Comparison of ENCODE assay signal across 8 cellular contexts in genomic region chr14:63204407-63205280, GRCh38. TPM values are rescaled to one million over a fixed set of nuclear protein-coding genes. Genes with fewer than 3 reads are reported as not detected.
DNase-seq lines count a peak whose midpoint lies in the region; ATAC-seq and TF ChIP-seq lines count a peak whose summit lies in the region.

Gene RHOJ, plus strand, starts transcription at chr14:63204443. Its CDS starts 427 bp downstream, at chr14:63204870.

- H3K27me3 ChIP-seq in liver (ENCODE audit: control insufficient read depth in 4 of 4, insufficient read depth in 4 of 4, low read length in 3 of 4) (no peaks in the 10 kb centered on the region), thymus (ENCODE audit: control insufficient read depth, insufficient read depth) (no peaks in the 10 kb centered on the region)

- H3K27ac ChIP-seq in liver (ENCODE audit: low read depth in 1 of 2, low read length in 2 of 2) (peak within 1 kb of the TSS; percentile 58 to 64), thymus (ENCODE audit: low read depth) (peak within 1 kb of the TSS; percentile 49)

- TF ChIP-seq CTCF in choroid plexus epithelial cell (conservative IDR thresholded peaks at IDR 0.05; ENCODE audit: low read depth, low read length): no peak
- TF ChIP-seq CTCF in liver (IDR thresholded peaks at IDR 0.05; ENCODE audit: low read depth, low read length, missing input control): no peak

- H3K36me3 Mint-ChIP-seq in activated T-cell treated with anti-CD3 and anti-CD28 coated beads, Interleukin-2, amount 50 U/mL, for 24 hours (ENCODE audit: low read depth): no peaks in the 10 kb centered on the region

- 36% methylated on average over 23 of the region's 23 CpGs for WGBS in liver
- 27% methylated on average over 23 of the region's 23 CpGs for WGBS in thymus

- H3K4me3 ChIP-seq in choroid plexus epithelial cell (ENCODE audit: low read depth, low read length): peak within 1 kb of the TSS; percentile 60
- H3K4me3 ChIP-seq in liver (ENCODE audit: low read depth in 1 of 3, low read length in 3 of 3): peak within 1 kb of the TSS in 1 of 3 donors; percentile 34
- H3K4me3 ChIP-seq in thymus (ENCODE audit: low read length): no peak within 1 kb of the TSS

- H3K9ac ChIP-seq in liver (ENCODE audit: low read depth in 1 of 2, low read length in 2 of 2): peak within 1 kb of the TSS in 1 of 2 donors; percentile 25

- H3K9me3 Mint-ChIP-seq in activated T-cell treated with anti-CD3 and anti-CD28 coated beads, Interleukin-2, amount 50 U/mL, for 24 hours: no peaks in the 10 kb centered on the region

- H3K27ac Mint-ChIP-seq in activated T-cell treated with anti-CD3 and anti-CD28 coated beads, Interleukin-2, amount 50 U/mL, for 24 hours: no peak within 1 kb of the TSS

- no peak within 1 kb of the TSS for H3K4me3 Mint-ChIP-seq in activated T-cell treated with anti-CD3 and anti-CD28 coated beads, Interleukin-2, amount 50 U/mL, for 24 hours

- H3K9me3 ChIP-seq in liver (ENCODE audit: control insufficient read depth in 4 of 4, low read length in 3 of 4) (no peaks in the 10 kb centered on the region), thymus (ENCODE audit: control insufficient read depth) (no peaks in the 10 kb centered on the region)

- H3K36me3 ChIP-seq in liver (ENCODE audit: control insufficient read depth in 4 of 4, insufficient read depth in 3 of 4, low read depth in 1 of 4, low read length in 3 of 4): no peaks in the 10 kb centered on the region
- no peaks in the 10 kb centered on the region for H3K36me3 ChIP-seq in thymus (ENCODE audit: control insufficient read depth, insufficient read depth)

- no peak for TF ChIP-seq RAD21 in liver (IDR thresholded peaks at IDR 0.05)

- H3K4me1 ChIP-seq in liver (ENCODE audit: control insufficient read depth in 4 of 4, insufficient read depth in 4 of 4, low read length in 3 of 4) (no peaks in the 10 kb centered on the region), thymus (ENCODE audit: control insufficient read depth, insufficient read depth, low read length) (no peaks in the 10 kb centered on the region)

- peaks cover 14% of the 10 kb centered on the region for H3K27me3 Mint-ChIP-seq in activated T-cell treated with anti-CD3 and anti-CD28 coated beads, Interleukin-2, amount 50 U/mL, for 24 hours

- peak; percentile 31 for DNase-seq in NCI-H128 (lab: John Stamatoyannopoulos, UW; ENCODE audit: unreplicated experiment)
- peak; percentile 50 for DNase-seq in choroid plexus epithelial cell (ENCODE audit: low read depth)
- no peak for DNase-seq in GM19240 (ENCODE audit: insufficient read length, low spot score)
- DNase-seq in activated T-cell treated with anti-CD3 and anti-CD28 coated beads, Interleukin-2, amount 50 U/mL, for 24 hours: no peak
- no peak for DNase-seq in activated CD4-positive, CD25-positive, alpha-beta regulatory T cell treated with anti-CD3 and anti-CD28 coated beads, Interleukin-2, amount 50 U/mL, for 72 hours

- ATAC-seq in HG03097 (IDR thresholded peaks at IDR 0.05; ENCODE audit: low FRiP score, unreplicated experiment): no peak

- H3K4me1 Mint-ChIP-seq in activated T-cell treated with anti-CD3 and anti-CD28 coated beads, Interleukin-2, amount 50 U/mL, for 24 hours (ENCODE audit: low read depth): no peaks in the 10 kb centered on the region

TF ChIP-seq in liver, 16 proteins besides CTCF, POLR2A, EP300 and RAD21:
- peak; percentile 4 for TF ChIP-seq NR2F2 (IDR thresholded peaks at IDR 0.05)
- no peak for TF ChIP-seq HNF4G (IDR thresholded peaks at IDR 0.05)
- TF ChIP-seq, protein P1, sequence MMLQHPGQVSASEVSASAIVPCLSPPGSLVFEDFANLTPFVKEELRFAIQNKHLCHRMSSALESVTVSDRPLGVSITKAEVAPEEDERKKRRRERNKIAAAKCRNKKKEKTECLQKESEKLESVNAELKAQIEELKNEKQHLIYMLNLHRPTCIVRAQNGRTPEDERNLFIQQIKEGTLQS (IDR thresholded peaks at IDR 0.05): no peak
- TF ChIP-seq SP1 (IDR thresholded peaks at IDR 0.05): peak; percentile 0
- TF ChIP-seq MAX (IDR thresholded peaks at IDR 0.05): peak; percentile 2
- peak; percentile 26 for TF ChIP-seq YY1 (IDR thresholded peaks at IDR 0.05)

RNA-seq across cellular contexts. Expression of gene RHOJ, which starts in this region (rescaled TPM):
- total RNA-seq in liver: 1 to 10 TPM; 1.0 to 1.4 TPM
- 1 to 10 TPM; 1.1 to 1.7 TPM for polyA plus RNA-seq in liver
- 6.0 TPM for polyA plus RNA-seq in thymus

Comparison
In these comparisons a context has a peak if more than half of its experiments do, and no peak if none do; other contexts are left out.
1. DNase-seq: peak in NCI-H128 (single experiment) and choroid plexus epithelial cell (single experiment); none in GM19240 (single experiment), activated T-cell treated with anti-CD3 and anti-CD28 coated beads, Interleukin-2, amount 50 U/mL, for 24 hours (single experiment) and activated CD4-positive, CD25-positive, alpha-beta regulatory T cell treated with anti-CD3 and anti-CD28 coated beads, Interleukin-2, amount 50 U/mL, for 72 hours (single experiment).